1 cellular context compared by ENCODE assay signal in genomic region chr17:58378895-58379824, GRCh38.
TF ChIP-seq lines count a peak whose summit lies in the region.

No MANE protein-coding gene starts in this region.

TF ChIP-seq in HepG2, 621 proteins besides CTCF, POLR2A, EP300 and RAD21 (continued from another document and continues in another):
- TF ChIP-seq LRRFIP1 (CRISPR knock-in tag; conservative IDR thresholded peaks at IDR 0.05) (no peak), ZNF337 (CRISPR knock-in tag; IDR thresholded peaks at IDR 0.05; ENCODE audit: borderline replicate concordance, low read depth) (no peak), THAP11 (CRISPR knock-in tag; IDR thresholded peaks at IDR 0.05) (0 out of 2 replicates have a peak, but pooled peaks have one; percentile 8), ELF3 (CRISPR knock-in tag; IDR thresholded peaks at IDR 0.05) (no peak), ZXDC (CRISPR knock-in tag; IDR thresholded peaks at IDR 0.05) (0 out of 2 replicates have a peak, but pooled peaks have one; percentile 22), SMYD3 (CRISPR knock-in tag; IDR thresholded peaks at IDR 0.05) (no peak), TARDBP (CRISPR knock-in tag; IDR thresholded peaks at IDR 0.05) (no peak), LBX2 (CRISPR knock-in tag; IDR thresholded peaks at IDR 0.05; ENCODE audit: borderline replicate concordance) (no peak), ZMAT5 (CRISPR knock-in tag; IDR thresholded peaks at IDR 0.05; ENCODE audit: borderline replicate concordance, low read depth) (no peak), ZNF12 (CRISPR knock-in tag; IDR thresholded peaks at IDR 0.05) (no peak), ZBTB46 (CRISPR knock-in tag; IDR thresholded peaks at IDR 0.05; ENCODE audit: borderline replicate concordance) (no peak), AGO2 (optimal IDR thresholded peaks at IDR 0.05; ENCODE audit: low read depth, low read length) (peak; percentile 58), ZHX1 (CRISPR knock-in tag; IDR thresholded peaks at IDR 0.05; ENCODE audit: low read depth) (no peak), ONECUT2 (CRISPR knock-in tag; IDR thresholded peaks at IDR 0.05) (no peak), TMF1 (CRISPR knock-in tag; IDR thresholded peaks at IDR 0.05; ENCODE audit: low read depth) (no peak), CCDC6 (CRISPR knock-in tag; IDR thresholded peaks at IDR 0.05) (no peak), ZNF790 (CRISPR knock-in tag; IDR thresholded peaks at IDR 0.05; ENCODE audit: borderline replicate concordance) (no peak), POLR2G (IDR thresholded peaks at IDR 0.05; ENCODE audit: low read depth, low read length) (peak; percentile 38; the same call in 1 of the 2 replicates), ZNF143 (CRISPR knock-in tag; IDR thresholded peaks at IDR 0.05) (no peak), ZNF280B (CRISPR knock-in tag; IDR thresholded peaks at IDR 0.05; ENCODE audit: borderline replicate concordance) (no peak), ZNF446 (CRISPR knock-in tag; IDR thresholded peaks at IDR 0.05) (no peak), CSRNP1 (CRISPR knock-in tag; IDR thresholded peaks at IDR 0.05) (no peak), ATF7 (IDR thresholded peaks at IDR 0.05) (no peak), ATF7 (CRISPR knock-in tag; IDR thresholded peaks at IDR 0.05) (no peak), ARID5B (CRISPR knock-in tag; IDR thresholded peaks at IDR 0.05) (no peak), NR3C1 (CRISPR knock-in tag; IDR thresholded peaks at IDR 0.05) (no peak), FUBP1 (CRISPR knock-in tag; IDR thresholded peaks at IDR 0.05; ENCODE audit: borderline replicate concordance) (no peak)
